Comparison of ENCODE assay signal across 9 cellular contexts in the genomic region with DNA sequence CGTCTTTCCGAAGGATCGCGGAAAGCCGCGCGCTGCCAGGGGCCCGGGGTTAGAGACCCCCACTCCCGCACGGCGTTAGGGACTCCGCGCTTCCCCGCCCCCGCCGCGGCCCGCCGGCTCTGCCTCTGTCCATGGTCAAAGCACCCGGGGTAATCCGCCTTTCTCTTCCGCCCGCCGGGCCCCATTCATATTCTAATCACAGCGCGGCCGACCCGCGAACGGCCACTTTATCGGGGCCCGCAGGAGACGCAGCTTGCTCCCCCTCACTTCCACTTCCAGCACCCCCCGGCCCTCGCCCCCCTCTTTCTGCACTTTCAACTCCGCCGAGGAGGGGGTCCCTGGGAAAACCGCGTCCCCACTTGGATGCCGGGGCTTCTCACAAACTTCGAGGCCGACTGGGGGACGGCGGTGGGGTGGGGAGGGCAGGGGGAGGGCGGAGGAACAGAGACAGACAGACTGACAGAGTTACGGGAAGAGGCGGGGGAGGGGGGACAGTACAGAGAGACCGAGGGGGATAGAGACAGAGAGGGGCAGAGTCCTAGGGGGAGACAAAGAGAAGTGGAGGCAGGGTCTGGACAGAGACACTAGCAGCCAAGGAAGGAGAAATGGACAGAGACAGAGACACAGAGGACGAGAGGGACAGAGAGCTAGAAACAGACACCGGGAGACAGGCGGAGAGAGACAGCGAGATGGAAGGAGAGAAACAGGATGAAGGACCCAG. TPM values are rescaled to one million over a fixed set of nuclear protein-coding genes. Genes with fewer than 3 reads are reported as not detected.
DNase-seq lines count a peak whose midpoint lies in the region; ATAC-seq lines count a peak whose summit lies in the region.
"Had no signal": no experiment of that assay in that cellular context is flagged by ENCODE, and none has a peak within 500 bp of the region (broad histone marks: within the 10 kb centered on the region; RNA-seq: fewer than 3 reads in every experiment).

No MANE protein-coding gene starts in this region.

- peak overlapping the region; percentile 58 for H3K4me3 Mint-ChIP-seq in activated T-cell treated with anti-CD3 and anti-CD28 coated beads, Interleukin-2, amount 50 U/mL, for 24 hours
- peak overlapping the region; percentile 43 for H3K4me3 Mint-ChIP-seq in activated naive CD8-positive, alpha-beta T cell treated with anti-CD3 and anti-CD28 coated beads, Interleukin-2, amount 10 ng/mL, durations not matched to agents 7 days and 5 days
- peak overlapping the region; percentile 56 for H3K4me3 Mint-ChIP-seq in stimulated activated naive CD8-positive, alpha-beta T cell treated with anti-CD3 and anti-CD28 coated beads, Interleukin-15, amount 100 ng/mL, for 72 hours

- no peaks in the 10 kb centered on the region for H3K9me3 Mint-ChIP-seq in activated T-cell treated with anti-CD3 and anti-CD28 coated beads, Interleukin-2, amount 50 U/mL, for 24 hours
- H3K9me3 Mint-ChIP-seq in activated naive CD8-positive, alpha-beta T cell treated with anti-CD3 and anti-CD28 coated beads, Interleukin-2, amount 10 ng/mL, durations not matched to agents 7 days and 5 days: no peaks in the 10 kb centered on the region
- no peaks in the 10 kb centered on the region for H3K9me3 Mint-ChIP-seq in stimulated activated naive CD8-positive, alpha-beta T cell treated with anti-CD3 and anti-CD28 coated beads, Interleukin-15, amount 100 ng/mL, for 72 hours

- H3K27me3 Mint-ChIP-seq in activated T-cell treated with anti-CD3 and anti-CD28 coated beads, Interleukin-2, amount 50 U/mL, for 24 hours: peaks cover 86% of the 10 kb centered on the region
- peaks cover 81% of the 10 kb centered on the region for H3K27me3 Mint-ChIP-seq in activated naive CD8-positive, alpha-beta T cell treated with anti-CD3 and anti-CD28 coated beads, Interleukin-2, amount 10 ng/mL, durations not matched to agents 7 days and 5 days
- H3K27me3 Mint-ChIP-seq in stimulated activated naive CD8-positive, alpha-beta T cell treated with anti-CD3 and anti-CD28 coated beads, Interleukin-15, amount 100 ng/mL, for 72 hours: peaks cover 98% of the 10 kb centered on the region

- no peaks in the 10 kb centered on the region for H3K36me3 Mint-ChIP-seq in activated T-cell treated with anti-CD3 and anti-CD28 coated beads, Interleukin-2, amount 50 U/mL, for 24 hours (ENCODE audit: low read depth)
- no peaks in the 10 kb centered on the region for H3K36me3 Mint-ChIP-seq in activated naive CD8-positive, alpha-beta T cell treated with anti-CD3 and anti-CD28 coated beads, Interleukin-2, amount 10 ng/mL, durations not matched to agents 7 days and 5 days

- no peak overlapping the region for H3K27ac Mint-ChIP-seq in activated T-cell treated with anti-CD3 and anti-CD28 coated beads, Interleukin-2, amount 50 U/mL, for 24 hours
- no peak overlapping the region for H3K27ac Mint-ChIP-seq in activated naive CD8-positive, alpha-beta T cell treated with anti-CD3 and anti-CD28 coated beads, Interleukin-2, amount 10 ng/mL, durations not matched to agents 7 days and 5 days
- peak overlapping the region in 1 of 2 donors; percentile 15 for H3K27ac Mint-ChIP-seq in stimulated activated naive CD8-positive, alpha-beta T cell treated with anti-CD3 and anti-CD28 coated beads, Interleukin-15, amount 100 ng/mL, for 72 hours

- H3K4me1 Mint-ChIP-seq in activated T-cell treated with anti-CD3 and anti-CD28 coated beads, Interleukin-2, amount 50 U/mL, for 24 hours (ENCODE audit: low read depth): peaks cover 41% of the 10 kb centered on the region
- peaks cover 16% of the 10 kb centered on the region for H3K4me1 Mint-ChIP-seq in activated naive CD8-positive, alpha-beta T cell treated with anti-CD3 and anti-CD28 coated beads, Interleukin-2, amount 10 ng/mL, durations not matched to agents 7 days and 5 days
- H3K4me1 Mint-ChIP-seq in stimulated activated naive CD8-positive, alpha-beta T cell treated with anti-CD3 and anti-CD28 coated beads, Interleukin-15, amount 100 ng/mL, for 72 hours: peaks cover 60% of the 10 kb centered on the region

- DNase-seq in activated T-cell treated with anti-CD3 and anti-CD28 coated beads, Interleukin-2, amount 50 U/mL, for 24 hours: no peak
- no peak for DNase-seq in activated T-cell treated with anti-CD3 and anti-CD28 coated beads, Interleukin-2, amount 50 U/mL, for 1 hour
- peak; percentile 33 for DNase-seq in activated naive CD8-positive, alpha-beta T cell treated with anti-CD3 and anti-CD28 coated beads, Interleukin-2, amount 10 ng/mL, durations not matched to agents 7 days and 5 days
- DNase-seq in iPS-NIHi7 (ENCODE audit: extremely low spot score) (peak; percentile 78), NCI-H524 treated with DMSO at 0.1 percent for 48 hours (lab: John Stamatoyannopoulos, UW) (no peak), NCI-H187 treated with DMSO at 0.1 percent for 48 hours (lab: John Stamatoyannopoulos, UW) (no peak)
- no peak for DNase-seq in stimulated activated naive CD8-positive, alpha-beta T cell treated with anti-CD3 and anti-CD28 coated beads, Interleukin-15, amount 100 ng/mL, for 72 hours
- DNase-seq: effector memory CD4-positive, alpha-beta T cell had no signal

- POLR2A ChIA-PET in activated naive CD8-positive, alpha-beta T cell treated with anti-CD3 and anti-CD28 coated beads, Interleukin-2, amount 10 ng/mL, durations not matched to agents 7 days and 5 days (lab: Charles Lee): no interaction called here

- ATAC-seq in activated naive CD8-positive, alpha-beta T cell treated with anti-CD3 and anti-CD28 coated beads, Interleukin-2, amount 10 ng/mL, durations not matched to agents 7 days and 5 days (ENCODE audit: low read depth): no peak
- ATAC-seq in stimulated activated naive CD8-positive, alpha-beta T cell treated with anti-CD3 and anti-CD28 coated beads, Interleukin-15, amount 100 ng/mL, for 72 hours: no peak
- no peak for ATAC-seq in HG02938 (IDR thresholded peaks at IDR 0.05; ENCODE audit: unreplicated experiment)

RNA-seq across cellular contexts. Expression of a gene that starts 1.1 kb away (rescaled TPM):
- total RNA-seq in activated naive CD8-positive, alpha-beta T cell treated with anti-CD3 and anti-CD28 coated beads, Interleukin-2, amount 10 ng/mL, durations not matched to agents 7 days and 5 days: not detected

Comparison
In these comparisons a context has a peak if more than half of its experiments do, and no peak if none do; other contexts are left out.
1. DNase-seq: peak in activated naive CD8-positive, alpha-beta T cell treated with anti-CD3 and anti-CD28 coated beads, Interleukin-2, amount 10 ng/mL, durations not matched to agents 7 days and 5 days (single experiment) and iPS-NIHi7 (single experiment); none in activated T-cell treated with anti-CD3 and anti-CD28 coated beads, Interleukin-2, amount 50 U/mL, for 24 hours (single experiment), activated T-cell treated with anti-CD3 and anti-CD28 coated beads, Interleukin-2, amount 50 U/mL, for 1 hour (single experiment), stimulated activated naive CD8-positive, alpha-beta T cell treated with anti-CD3 and anti-CD28 coated beads, Interleukin-15, amount 100 ng/mL, for 72 hours (0 of 2), NCI-H524 treated with DMSO at 0.1 percent for 48 hours (single experiment) and NCI-H187 treated with DMSO at 0.1 percent for 48 hours (single experiment).
2. Peak in every context shown above with its lines, with median percentiles within 50 percentile points of each other: H3K4me3 Mint-ChIP-seq.